ENCODE assay signal across 11 cellular contexts in genomic region chr1:226687476-226687875, GRCh38. TPM values are rescaled to one million over a fixed set of nuclear protein-coding genes. Genes with fewer than 3 reads are reported as not detected.
DNase-seq lines count a peak whose midpoint lies in the region; ATAC-seq lines count a peak whose summit lies in the region.
"Had no signal": no experiment of that assay in that cellular context is flagged by ENCODE, and none has a peak within 500 bp of the region (broad histone marks: within the 10 kb centered on the region; RNA-seq: fewer than 3 reads in every experiment).

No MANE protein-coding gene starts in this region.

- no peak overlapping the region for H3K4ac ChIP-seq in mesenchymal stem cell (ENCODE audit: low read depth in 1 of 2, low read length in 2 of 2)

- no peaks in the 10 kb centered on the region for H3K9me3 Mint-ChIP-seq in activated naive CD4-positive, alpha-beta T cell treated with anti-CD3 and anti-CD28 coated beads, Interleukin-2, amount 50 U/mL, for 72 hours
- H3K9me3 Mint-ChIP-seq: GM23338 had no signal

- H2BK120ac ChIP-seq in mesenchymal stem cell (ENCODE audit: low read depth, low read length): no peak overlapping the region

- H3K27ac ChIP-seq in mesenchymal stem cell (ENCODE audit: low read length, poor library complexity, severe bottlenecking): no peak overlapping the region

- 96% methylated on average over 3 of the region's 3 CpGs for WGBS in mesenchymal stem cell

- no peak overlapping the region for H2AFZ ChIP-seq in mesenchymal stem cell (ENCODE audit: low read depth, low read length)
- H2AFZ ChIP-seq: GM23338 had no signal

- H3K4me3 ChIP-seq in mesenchymal stem cell (ENCODE audit: insufficient read depth in 1 of 2, low read depth in 1 of 2, low read length in 2 of 2): no peak overlapping the region
- H3K4me3 ChIP-seq: GM23338 had no signal

- H3K4me2 ChIP-seq in mesenchymal stem cell (ENCODE audit: low read length, poor library complexity, severe bottlenecking): no peak overlapping the region
- H3K4me2 ChIP-seq: GM23338 had no signal

- H2AK5ac ChIP-seq in mesenchymal stem cell (ENCODE audit: low read length, severe bottlenecking): no peak overlapping the region

- peaks cover 3% of the 10 kb centered on the region for H3K4me1 ChIP-seq in mesenchymal stem cell (ENCODE audit: control insufficient read depth, insufficient read depth, low read depth, low read length)

- no peak overlapping the region for H3K14ac ChIP-seq in mesenchymal stem cell (ENCODE audit: low read length in 2 of 2)

- H3K36me3 ChIP-seq in mesenchymal stem cell (ENCODE audit: control insufficient read depth in 1 of 2, insufficient read depth in 2 of 2, low read depth in 1 of 2, low read length in 2 of 2): peaks cover 0 to 2% of the 10 kb centered on the region in 2 experiments

- H4K8ac ChIP-seq in mesenchymal stem cell (ENCODE audit: low read length): no peak overlapping the region

- H4K91ac ChIP-seq in mesenchymal stem cell (ENCODE audit: low read length): no peak overlapping the region

- peaks cover 32% of the 10 kb centered on the region for H3K79me1 ChIP-seq in mesenchymal stem cell (replicated peaks; ENCODE audit: low read length, poor library complexity, severe bottlenecking)

- peak overlapping the region in 1 of 2 experiments; percentile 29 for H2BK12ac ChIP-seq in mesenchymal stem cell (ENCODE audit: low read length in 2 of 2)

- no peak overlapping the region for H3K18ac ChIP-seq in mesenchymal stem cell (ENCODE audit: low read depth in 1 of 2, low read length in 2 of 2)

- H3K9me3 ChIP-seq in mesenchymal stem cell (ENCODE audit: control insufficient read depth, low read length): no peaks in the 10 kb centered on the region

- peak; percentile 18 to 22 for ATAC-seq in activated naive CD4-positive, alpha-beta T cell treated with anti-CD3 and anti-CD28 coated beads, Interleukin-2, amount 50 U/mL, for 72 hours

- peak overlapping the region; percentile 22 for H3K9ac ChIP-seq in mesenchymal stem cell (ENCODE audit: low read length)

- peak; percentile 68 for DNase-seq in stimulated activated CD4-positive, alpha-beta T cell treated with anti-CD3 and anti-CD28 coated beads, Interleukin-15, amount 100 ng/mL, for 24 hours
- no peak for DNase-seq in stimulated activated CD4-positive, alpha-beta T cell treated with anti-CD3 and anti-CD28 coated beads, Interleukin-2, amount 100 ng/mL, for 48 hours
- no peak for DNase-seq in activated naive CD4-positive, alpha-beta T cell treated with anti-CD3 and anti-CD28 coated beads, Interleukin-2, amount 50 U/mL, for 72 hours (ENCODE audit: low spot score in 2 of 2)
- DNase-seq in mesenchymal stem cell (no peak), T-helper 9 cell (no peak), NCI-H524 (lab: John Stamatoyannopoulos, UW) (no peak), SW 1271 (lab: John Stamatoyannopoulos, UW) (no peak), GOT3 (lab: John Stamatoyannopoulos, UW) (no peak)
- DNase-seq: hippocampal formation, NCI-H1105 treated with DMSO at 0.1 percent for 48 hours had no signal

- no peak overlapping the region for H2BK15ac ChIP-seq in mesenchymal stem cell (ENCODE audit: low read depth, poor library complexity, severe bottlenecking)

- H3K27ac Mint-ChIP-seq in activated naive CD4-positive, alpha-beta T cell treated with anti-CD3 and anti-CD28 coated beads, Interleukin-2, amount 50 U/mL, for 72 hours: peak overlapping the region; percentile 93 to 96
- H3K27ac Mint-ChIP-seq: GM23338 had no signal

- no peaks in the 10 kb centered on the region for H3K27me3 ChIP-seq in mesenchymal stem cell (ENCODE audit: control insufficient read depth in 1 of 2, insufficient read depth in 1 of 2, low read length in 2 of 2)

- no peak overlapping the region for H2BK5ac ChIP-seq in mesenchymal stem cell (ENCODE audit: low read depth, low read length, poor library complexity, severe bottlenecking)

- H3K36me3 Mint-ChIP-seq in activated naive CD4-positive, alpha-beta T cell treated with anti-CD3 and anti-CD28 coated beads, Interleukin-2, amount 50 U/mL, for 72 hours: peaks cover 9 to 35% of the 10 kb centered on the region in 2 donors

- H3K23ac ChIP-seq in mesenchymal stem cell (ENCODE audit: low read length in 2 of 2): no peak overlapping the region

RNA-seq across cellular contexts. Expression of gene ITPKB, which starts 51.6 kb away (rescaled TPM):
- 10 to 100 TPM; 37.5 to 51.3 TPM for total RNA-seq in activated naive CD4-positive, alpha-beta T cell treated with anti-CD3 and anti-CD28 coated beads, Interleukin-2, amount 50 U/mL, for 72 hours
- polyA plus RNA-seq in mesenchymal stem cell (2013, experiment 1 of 2): 8.1 TPM
- 8.0 TPM for polyA plus RNA-seq in mesenchymal stem cell (2013, experiment 2 of 2)
